1 cellular context compared by ENCODE assay signal in genomic region chr3:12508316-12508715, GRCh38.
A peak's percentile ranks its signal among the peaks of the same experiment; 100 is the strongest.
TF ChIP-seq lines count a peak whose summit lies in the region.

No MANE protein-coding gene starts in this region.

TF ChIP-seq in endothelial cell of umbilical vein, 7 proteins besides CTCF, POLR2A, EP300 and RAD21:
- no peak for TF ChIP-seq GATA2 (IDR thresholded peaks at IDR 0.05; ENCODE audit: insufficient read depth, insufficient read length, low read depth, low read length)
- TF ChIP-seq POLR2AphosphoS5 (IDR thresholded peaks at IDR 0.05; ENCODE audit: insufficient read depth, low read depth, low read length), result peak; percentile 53
- TF ChIP-seq FOS (IDR thresholded peaks at IDR 0.05; ENCODE audit: borderline replicate concordance, insufficient read depth, low read length), result peak; percentile 81
- TF ChIP-seq JUN (IDR thresholded peaks at IDR 0.05; ENCODE audit: borderline replicate concordance, insufficient read depth, insufficient read length, low read depth), result peak; percentile 46
